13 cellular contexts compared by ENCODE assay signal in the genomic region with DNA sequence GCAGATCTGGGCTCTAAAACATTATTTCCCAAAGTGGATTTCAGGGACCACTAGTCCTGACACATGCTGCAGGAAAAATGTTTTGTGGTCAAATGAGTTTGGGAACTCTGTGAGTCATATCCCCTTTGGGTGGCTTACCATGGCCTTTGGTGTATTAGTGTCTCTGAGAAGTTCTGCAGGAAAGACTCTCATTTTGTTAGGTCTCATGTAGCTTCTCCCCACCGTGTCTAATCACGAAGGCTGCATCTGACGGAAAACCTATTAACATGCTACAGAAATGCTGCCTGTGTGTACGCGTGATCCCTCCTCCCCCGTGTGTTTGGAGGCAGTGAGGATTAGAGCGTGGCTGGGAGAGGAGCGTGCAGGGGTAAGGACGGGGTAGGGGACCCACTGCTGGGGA.
DNase-seq lines count a peak whose midpoint lies in the region; ATAC-seq and TF ChIP-seq lines count a peak whose summit lies in the region.
"Had no signal": no experiment of that assay in that cellular context is flagged by ENCODE, and none has a peak within 500 bp of the region (broad histone marks: within the 10 kb centered on the region; RNA-seq: fewer than 3 reads in every experiment).

No MANE protein-coding gene starts in this region.

- peak; percentile 77 for DNase-seq in H4 (ENCODE audit: low spot score)
- DNase-seq in SW480 (ENCODE audit: low spot score): peak; percentile 49
- DNase-seq in fibroblast of the aortic adventitia (ENCODE audit: low read depth): peak; percentile 7
- peak; percentile 29 for DNase-seq in smooth muscle cell of the brain vasculature (ENCODE audit: low read depth, low spot score)
- no peak for DNase-seq in NCI-H1694 treated with DMSO at 0.1 percent for 48 hours (lab: John Stamatoyannopoulos, UW)
- DNase-seq in NCI-H510A treated with DMSO at 0.1 percent for 48 hours (lab: John Stamatoyannopoulos, UW): no peak
- no peak for DNase-seq in NCI-H1930 (lab: John Stamatoyannopoulos, UW)
- DNase-seq: activated CD4-positive, alpha-beta T cell treated with anti-CD3 and anti-CD28 coated beads for 4 hours; Calu3; hippocampal formation; spleen had no signal

- no peak for TF ChIP-seq CTCF in fibroblast of the aortic adventitia (IDR thresholded peaks at IDR 0.05; ENCODE audit: insufficient read depth, low read length)

- no peak overlapping the region for H3K4me3 ChIP-seq in fibroblast of the aortic adventitia (ENCODE audit: low read depth, low read length)
- H3K4me3 ChIP-seq: spleen, suprapubic skin had no signal

- ATAC-seq in HG03520 (IDR thresholded peaks at IDR 0.05; ENCODE audit: unreplicated experiment): no peak

Comparison
In these comparisons a context has a peak if more than half of its experiments do, and no peak if none do; other contexts are left out.
1. DNase-seq: peak in H4 (single experiment), SW480 (single experiment), fibroblast of the aortic adventitia (single experiment) and smooth muscle cell of the brain vasculature (single experiment); none in NCI-H1694 treated with DMSO at 0.1 percent for 48 hours (single experiment), NCI-H510A treated with DMSO at 0.1 percent for 48 hours (single experiment) and NCI-H1930 (0 of 2).